ENCODE assay signal across 11 cellular contexts in genomic region chr7:13800694-13801448, GRCh38.
DNase-seq lines count a peak whose midpoint lies in the region; ATAC-seq and TF ChIP-seq lines count a peak whose summit lies in the region.
"Had no signal": no experiment of that assay in that cellular context is flagged by ENCODE, and none has a peak within 500 bp of the region (broad histone marks: within the 10 kb centered on the region; RNA-seq: fewer than 3 reads in every experiment).

No MANE protein-coding gene starts in this region.

- H3K36me3 ChIP-seq in RWPE2 (ENCODE audit: low read depth) (no peaks in the 10 kb centered on the region), ascending aorta (no peaks in the 10 kb centered on the region)
- H3K36me3 ChIP-seq: upper lobe of left lung had no signal

- peak overlapping the region; percentile 16 for H3K27ac ChIP-seq in RWPE2 (ENCODE audit: poor library complexity, severe bottlenecking)
- no peak overlapping the region for H3K27ac ChIP-seq in ascending aorta
- H3K27ac ChIP-seq: body of pancreas, upper lobe of left lung had no signal

- ATAC-seq in RWPE2 (ENCODE audit: low read depth), result peak; percentile 100
- no peak for ATAC-seq in HG03442 (IDR thresholded peaks at IDR 0.05; ENCODE audit: unreplicated experiment)
- ATAC-seq in GM18511 (IDR thresholded peaks at IDR 0.05; ENCODE audit: unreplicated experiment), result no peak
- no peak for ATAC-seq in HG03097 (IDR thresholded peaks at IDR 0.05; ENCODE audit: low FRiP score, unreplicated experiment)
- ATAC-seq: body of pancreas, left cardiac atrium had no signal

- H3K9me3 ChIP-seq in RWPE2 (ENCODE audit: severe bottlenecking), result peaks cover 1% of the 10 kb centered on the region
- H3K9me3 ChIP-seq in ascending aorta, result no peaks in the 10 kb centered on the region
- H3K9me3 ChIP-seq: body of pancreas, upper lobe of left lung had no signal

- TF ChIP-seq CTCF in RWPE2 (IDR thresholded peaks at IDR 0.05; ENCODE audit: poor library complexity, severe bottlenecking) (no peak), fibroblast of pulmonary artery (IDR thresholded peaks at IDR 0.05; ENCODE audit: low read length, missing control alignments) (no peak), ascending aorta (IDR thresholded peaks at IDR 0.05) (no peak)

- DNase-seq in A172 (ENCODE audit: low spot score), result peak; percentile 83
- peak; percentile 26 for DNase-seq in GM04504 (ENCODE audit: low read depth)
- peak; percentile 59 for DNase-seq in RWPE2 (ENCODE audit: low spot score)
- peak; percentile 96 for DNase-seq in fibroblast of pulmonary artery (ENCODE audit: low read depth)
- no peak for DNase-seq in ascending aorta (ENCODE audit: low spot score in 2 of 2)
- DNase-seq: left cardiac atrium had no signal

- no peaks in the 10 kb centered on the region for H3K27me3 ChIP-seq in RWPE2 (ENCODE audit: insufficient read depth, poor library complexity, severe bottlenecking)
- H3K27me3 ChIP-seq in ascending aorta, result no peaks in the 10 kb centered on the region
- H3K27me3 ChIP-seq: body of pancreas, upper lobe of left lung had no signal

- H3K4me3 ChIP-seq in RWPE2 (ENCODE audit: severe bottlenecking) (no peak overlapping the region), fibroblast of pulmonary artery (replicated peaks; ENCODE audit: low read depth, low read length) (no peak overlapping the region), ascending aorta (no peak overlapping the region)
- H3K4me3 ChIP-seq: body of pancreas, upper lobe of left lung had no signal

- intact Hi-C loops in ascending aorta (cut with DNase I), result no loop called here

- H3K4me1 ChIP-seq in RWPE2 (ENCODE audit: insufficient read depth, poor library complexity, severe bottlenecking) (peaks cover 7% of the 10 kb centered on the region), ascending aorta (no peaks in the 10 kb centered on the region)
- H3K4me1 ChIP-seq: body of pancreas, upper lobe of left lung had no signal

Comparison
In these comparisons a context has a peak if more than half of its experiments do, and no peak if none do; other contexts are left out.
1. DNase-seq: peak in A172 (single experiment), GM04504 (single experiment), RWPE2 (single experiment) and fibroblast of pulmonary artery (single experiment); none in ascending aorta (0 of 2).